10 cellular contexts compared by ENCODE assay signal in the genomic region with DNA sequence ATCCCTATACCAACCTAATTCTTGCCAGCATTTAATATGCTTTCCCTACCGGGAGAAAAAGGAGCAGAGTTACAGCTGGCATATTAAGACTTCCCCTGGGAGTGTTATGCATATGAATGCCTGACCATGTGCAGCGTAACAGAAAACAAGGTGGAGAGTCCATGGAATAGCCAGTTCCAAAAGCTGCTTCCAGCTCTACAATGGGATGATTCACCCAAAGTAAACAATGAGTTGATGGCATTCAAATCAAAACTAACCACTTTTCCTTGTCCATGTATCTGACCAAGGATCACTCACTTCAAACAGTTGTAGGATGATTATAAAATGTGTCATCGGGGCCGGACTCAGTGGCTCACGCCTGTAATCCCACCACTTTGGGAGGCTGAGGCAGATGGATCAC. TPM values are rescaled to one million over a fixed set of nuclear protein-coding genes. Genes with fewer than 3 reads are reported as not detected.
DNase-seq lines count a peak whose midpoint lies in the region; ATAC-seq and TF ChIP-seq lines count a peak whose summit lies in the region.
"Had no signal": no experiment of that assay in that cellular context is flagged by ENCODE, and none has a peak within 500 bp of the region (broad histone marks: within the 10 kb centered on the region; RNA-seq: fewer than 3 reads in every experiment).

No MANE protein-coding gene starts in this region.

- no peak overlapping the region for H3K27ac ChIP-seq in HEK293 (ENCODE audit: extremely low read depth, low read depth, low read length)
- H3K27ac ChIP-seq: neutrophil had no signal

- H3K9me3 ChIP-seq in HEK293 (ENCODE audit: control insufficient read depth, insufficient read depth, low read depth, low read length) = no peaks in the 10 kb centered on the region
- H3K9me3 ChIP-seq: neutrophil had no signal

- no peak for TF ChIP-seq CTCF in HEK293 (tag by site-specific recombination; IDR thresholded peaks at IDR 0.05)

- DNase-seq in NCI-H460 (ENCODE audit: extremely low read depth, low read depth) (peak; percentile 9), dermis microvascular lymphatic vessel endothelial cell (ENCODE audit: low read depth in 2 of 2) (peak; percentile 9 to 70), pulmonary artery endothelial cell (ENCODE audit: low read depth, low spot score) (peak; percentile 7), ureter (ENCODE audit: low spot score) (no peak), Ammon's horn (ENCODE audit: low spot score) (no peak)
- DNase-seq: hypothalamus had no signal

- no peak for ATAC-seq in GM21360 (IDR thresholded peaks at IDR 0.05; ENCODE audit: unreplicated experiment)
- ATAC-seq: activated CD4-positive, CD25-positive, alpha-beta regulatory T cell treated with anti-CD3 and anti-CD28 coated beads, Interleukin-2, amount 50 U/mL, for 24 hours had no signal

- POLR2A ChIA-PET in HEK293 (lab: Yijun Ruan, JAX) = interaction anchor here (0.5 to 2.0 kb wide), 2 partner anchors 8 to 78 kb away, joined by 4 to 8 read pairs; no protein-coding TSS in a partner anchor

- H3K4me1 ChIP-seq in HEK293 (ENCODE audit: control insufficient read depth, insufficient read depth, low read length) = 0 out of 2 replicates have a peak, but pooled peaks cover 4% of the 10 kb centered on the region

- CTCF ChIA-PET in HEK293 (lab: Yijun Ruan, JAX) = interaction anchor here (0.7 to 1.3 kb wide), 3 partner anchors 9 to 1955 kb away, joined by 3 to 6 read pairs (median 4); no protein-coding TSS in a partner anchor

- no peaks in the 10 kb centered on the region for H3K36me3 ChIP-seq in HEK293 (ENCODE audit: control insufficient read depth in 2 of 2, insufficient read depth in 1 of 2, low read length in 2 of 2)
- H3K36me3 ChIP-seq: neutrophil had no signal

- H3K4me3 ChIP-seq in HEK293 (ENCODE audit: low read depth, low read length) = no peak overlapping the region

TF ChIP-seq in HEK293, 187 proteins besides CTCF, POLR2A, EP300 and RAD21:
- TF ChIP-seq, protein P1, sequence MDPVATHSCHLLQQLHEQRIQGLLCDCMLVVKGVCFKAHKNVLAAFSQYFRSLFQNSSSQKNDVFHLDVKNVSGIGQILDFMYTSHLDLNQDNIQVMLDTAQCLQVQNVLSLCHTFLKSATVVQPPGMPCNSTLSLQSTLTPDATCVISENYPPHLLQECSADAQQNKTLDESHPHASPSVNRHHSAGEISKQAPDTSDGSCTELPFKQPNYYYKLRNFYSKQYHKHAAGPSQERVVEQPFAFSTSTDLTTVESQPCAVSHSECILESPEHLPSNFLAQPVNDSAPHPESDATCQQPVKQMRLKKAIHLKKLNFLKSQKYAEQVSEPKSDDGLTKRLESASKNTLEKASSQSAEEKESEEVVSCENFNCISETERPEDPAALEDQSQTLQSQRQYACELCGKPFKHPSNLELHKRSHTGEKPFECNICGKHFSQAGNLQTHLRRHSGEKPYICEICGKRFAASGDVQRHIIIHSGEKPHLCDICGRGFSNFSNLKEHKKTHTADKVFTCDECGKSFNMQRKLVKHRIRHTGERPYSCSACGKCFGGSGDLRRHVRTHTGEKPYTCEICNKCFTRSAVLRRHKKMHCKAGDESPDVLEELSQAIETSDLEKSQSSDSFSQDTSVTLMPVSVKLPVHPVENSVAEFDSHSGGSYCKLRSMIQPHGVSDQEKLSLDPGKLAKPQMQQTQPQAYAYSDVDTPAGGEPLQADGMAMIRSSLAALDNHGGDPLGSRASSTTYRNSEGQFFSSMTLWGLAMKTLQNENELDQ (tag by site-specific recombination; IDR thresholded peaks at IDR 0.05; ENCODE audit: low read depth) = no peak
- TF ChIP-seq, protein P2, sequence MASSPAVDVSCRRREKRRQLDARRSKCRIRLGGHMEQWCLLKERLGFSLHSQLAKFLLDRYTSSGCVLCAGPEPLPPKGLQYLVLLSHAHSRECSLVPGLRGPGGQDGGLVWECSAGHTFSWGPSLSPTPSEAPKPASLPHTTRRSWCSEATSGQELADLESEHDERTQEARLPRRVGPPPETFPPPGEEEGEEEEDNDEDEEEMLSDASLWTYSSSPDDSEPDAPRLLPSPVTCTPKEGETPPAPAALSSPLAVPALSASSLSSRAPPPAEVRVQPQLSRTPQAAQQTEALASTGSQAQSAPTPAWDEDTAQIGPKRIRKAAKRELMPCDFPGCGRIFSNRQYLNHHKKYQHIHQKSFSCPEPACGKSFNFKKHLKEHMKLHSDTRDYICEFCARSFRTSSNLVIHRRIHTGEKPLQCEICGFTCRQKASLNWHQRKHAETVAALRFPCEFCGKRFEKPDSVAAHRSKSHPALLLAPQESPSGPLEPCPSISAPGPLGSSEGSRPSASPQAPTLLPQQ (tag by site-specific recombination; IDR thresholded peaks at IDR 0.05) = no peak
- TF ChIP-seq ZNF600 (tag by site-specific recombination; IDR thresholded peaks at IDR 0.05) = peak; percentile 54
- TF ChIP-seq ZEB2 (tag by site-specific recombination; IDR thresholded peaks at IDR 0.05) = peak; percentile 43; the same call in 1 of the 2 replicates
- TF ChIP-seq, protein P3, sequence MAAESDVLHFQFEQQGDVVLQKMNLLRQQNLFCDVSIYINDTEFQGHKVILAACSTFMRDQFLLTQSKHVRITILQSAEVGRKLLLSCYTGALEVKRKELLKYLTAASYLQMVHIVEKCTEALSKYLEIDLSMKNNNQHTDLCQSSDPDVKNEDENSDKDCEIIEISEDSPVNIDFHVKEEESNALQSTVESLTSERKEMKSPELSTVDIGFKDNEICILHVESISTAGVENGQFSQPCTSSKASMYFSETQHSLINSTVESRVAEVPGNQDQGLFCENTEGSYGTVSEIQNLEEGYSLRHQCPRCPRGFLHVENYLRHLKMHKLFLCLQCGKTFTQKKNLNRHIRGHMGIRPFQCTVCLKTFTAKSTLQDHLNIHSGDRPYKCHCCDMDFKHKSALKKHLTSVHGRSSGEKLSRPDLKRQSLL (tag by site-specific recombination; IDR thresholded peaks at IDR 0.05) = 0 out of 2 replicates have a peak, but pooled peaks have one; percentile 13
- TF ChIP-seq ZNF184 (tag by site-specific recombination; IDR thresholded peaks at IDR 0.05) = 0 out of 2 replicates have a peak, but pooled peaks have one; percentile 29
- peak; percentile 44; the same call in 1 of the 2 replicates for TF ChIP-seq ZNF341 (tag by site-specific recombination; IDR thresholded peaks at IDR 0.05; ENCODE audit: low read depth)
- peak; percentile 39; the same call in 1 of the 2 replicates for TF ChIP-seq ZNF366 (tag by site-specific recombination; conservative IDR thresholded peaks at IDR 0.05)
- TF ChIP-seq, protein P4, sequence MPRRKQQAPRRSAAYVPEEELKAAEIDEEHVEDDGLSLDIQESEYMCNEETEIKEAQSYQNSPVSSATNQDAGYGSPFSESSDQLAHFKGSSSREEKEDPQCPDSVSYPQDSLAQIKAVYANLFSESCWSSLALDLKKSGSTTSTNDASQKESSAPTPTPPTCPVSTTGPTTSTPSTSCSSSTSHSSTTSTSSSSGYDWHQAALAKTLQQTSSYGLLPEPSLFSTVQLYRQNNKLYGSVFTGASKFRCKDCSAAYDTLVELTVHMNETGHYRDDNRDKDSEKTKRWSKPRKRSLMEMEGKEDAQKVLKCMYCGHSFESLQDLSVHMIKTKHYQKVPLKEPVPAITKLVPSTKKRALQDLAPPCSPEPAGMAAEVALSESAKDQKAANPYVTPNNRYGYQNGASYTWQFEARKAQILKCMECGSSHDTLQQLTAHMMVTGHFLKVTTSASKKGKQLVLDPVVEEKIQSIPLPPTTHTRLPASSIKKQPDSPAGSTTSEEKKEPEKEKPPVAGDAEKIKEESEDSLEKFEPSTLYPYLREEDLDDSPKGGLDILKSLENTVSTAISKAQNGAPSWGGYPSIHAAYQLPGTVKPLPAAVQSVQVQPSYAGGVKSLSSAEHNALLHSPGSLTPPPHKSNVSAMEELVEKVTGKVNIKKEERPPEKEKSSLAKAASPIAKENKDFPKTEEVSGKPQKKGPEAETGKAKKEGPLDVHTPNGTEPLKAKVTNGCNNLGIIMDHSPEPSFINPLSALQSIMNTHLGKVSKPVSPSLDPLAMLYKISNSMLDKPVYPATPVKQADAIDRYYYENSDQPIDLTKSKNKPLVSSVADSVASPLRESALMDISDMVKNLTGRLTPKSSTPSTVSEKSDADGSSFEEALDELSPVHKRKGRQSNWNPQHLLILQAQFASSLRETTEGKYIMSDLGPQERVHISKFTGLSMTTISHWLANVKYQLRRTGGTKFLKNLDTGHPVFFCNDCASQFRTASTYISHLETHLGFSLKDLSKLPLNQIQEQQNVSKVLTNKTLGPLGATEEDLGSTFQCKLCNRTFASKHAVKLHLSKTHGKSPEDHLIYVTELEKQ (tag by site-specific recombination; IDR thresholded peaks at IDR 0.05; ENCODE audit: borderline replicate concordance) = 0 out of 2 replicates have a peak, but pooled peaks have one; percentile 16

RNA-seq across cellular contexts. Expression of a gene that starts 48.2 kb away (rescaled TPM):
- 3.2 and 4.2 TPM in 2 replicates for total RNA-seq in NCI-H460 (2014; rRNA removed; shearing (Covaris generic))
- polyA plus RNA-seq in NCI-H460 (2014; cell fraction: nucleus; rRNA removed) = 9.1 and 18.0 TPM in 2 replicates
- total RNA-seq in dermis microvascular lymphatic vessel endothelial cell (0.13 TPM in 1 of 2 replicates, not detected in the other), pulmonary artery endothelial cell (0.07 TPM in 1 of 2 replicates, not detected in the other), ureter (17.2 TPM)

Comparison
In these comparisons a context has a peak if more than half of its experiments do, and no peak if none do; other contexts are left out.
1. DNase-seq: peak in NCI-H460 (single experiment), dermis microvascular lymphatic vessel endothelial cell (2 of 2) and pulmonary artery endothelial cell (single experiment); none in ureter (single experiment) and Ammon's horn (single experiment).